ENCODE assay signal across 8 cellular contexts in the genomic region with DNA sequence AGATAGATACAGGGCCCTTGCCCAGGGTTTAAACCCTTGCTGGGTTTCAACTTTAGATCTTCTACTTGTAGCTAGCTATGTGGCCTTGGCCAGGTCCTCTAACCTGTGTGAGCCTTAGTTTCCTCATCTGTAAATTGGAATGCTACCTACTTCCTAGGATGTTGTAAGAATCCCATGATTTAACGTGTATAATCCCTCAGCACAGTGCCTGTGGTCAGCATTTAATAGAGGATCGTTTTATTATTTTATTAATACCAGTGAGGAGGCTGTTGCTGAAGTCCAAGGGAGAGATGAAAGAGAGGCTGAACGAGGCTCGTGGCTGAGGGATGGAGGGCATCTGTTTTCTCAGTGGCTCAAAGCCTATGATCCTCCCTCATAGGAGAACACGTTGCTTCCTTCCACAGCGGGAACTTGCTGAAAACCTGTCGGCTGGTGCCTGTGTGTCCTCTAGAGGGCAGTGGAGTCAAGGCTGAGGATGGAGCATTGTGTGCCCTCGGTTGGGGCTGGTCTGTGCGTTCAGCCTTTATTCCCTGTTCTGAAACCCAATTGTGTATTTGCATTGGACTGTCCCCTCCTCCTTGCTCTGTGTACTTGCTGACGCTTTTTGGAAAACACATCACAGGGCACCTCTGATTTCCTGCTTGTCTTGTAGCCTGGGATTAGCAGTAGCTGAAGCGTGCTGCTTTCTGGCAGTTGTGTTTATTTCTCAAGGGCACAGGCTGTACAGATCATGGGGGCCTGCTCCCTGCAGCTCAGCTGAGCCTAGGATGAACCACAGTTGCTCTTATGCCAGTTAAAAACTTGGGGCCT.
DNase-seq lines count a peak whose midpoint lies in the region; ATAC-seq and TF ChIP-seq lines count a peak whose summit lies in the region.
"Not testable (repeated sequence)": the region's sequence is repeated elsewhere in the genome, so short reads cannot be mapped to it uniquely, and the experiment has no call there.

No MANE protein-coding gene starts in this region.

- in situ Hi-C loops in IMR-90 (cut with MboI; ENCODE audit: low sequenced_read_pairs) = not testable (repeated sequence)

- not testable (repeated sequence) for H4K20me1 ChIP-seq in IMR-90 (ENCODE audit: insufficient read depth, low read length)

- POLR2A ChIA-PET in CD8-positive, alpha-beta T cell (lab: Charles Lee); IMR-90 (lab: Charles Lee; ENCODE audit: unreplicated experiment): not testable (repeated sequence)

- peak; percentile 25 for TF ChIP-seq CTCF in CD8-positive, alpha-beta T cell (IDR thresholded peaks at IDR 0.05)
- TF ChIP-seq CTCF in IMR-90 (conservative IDR thresholded peaks at IDR 0.05; ENCODE audit: low read depth, low read length) = not testable (repeated sequence)
- TF ChIP-seq CTCF in colonic mucosa (IDR thresholded peaks at IDR 0.05) = peak; percentile 27

- H3K23ac ChIP-seq in IMR-90 (ENCODE audit: low read depth, low read length) = not testable (repeated sequence)

- DNase-seq in CD8-positive, alpha-beta T cell = peak in 4 of 7 experiments; percentile 27 to 56 (median 38)
- not testable (repeated sequence) for DNase-seq in IMR-90, colonic mucosa
- peak; percentile 20 for DNase-seq in activated CD8-positive, alpha-beta memory T cell treated with anti-CD3 and anti-CD28 coated beads, Interleukin-2, amount 50 U/mL, for 4 hours
- peak in 1 of 2 donors; percentile 10 for DNase-seq in left colon
- peak; percentile 5 for DNase-seq in stimulated activated CD4-positive, alpha-beta T cell treated with anti-CD3 and anti-CD28 coated beads, Interleukin-12 subunit alpha, Interleukin-12 subunit beta, amount 100 ng/mL, for 4 hours

- H4K91ac ChIP-seq in IMR-90 (ENCODE audit: insufficient read depth, low read depth, low read length) = not testable (repeated sequence)

- H3K4me1 ChIP-seq in CD8-positive, alpha-beta T cell (ENCODE audit: insufficient read depth, low read length); IMR-90 (ENCODE audit: control insufficient read depth, insufficient read depth, low read length); colonic mucosa: not testable (repeated sequence)

- H3K18ac ChIP-seq in IMR-90 (ENCODE audit: low read depth, low read length) = not testable (repeated sequence)

- not testable (repeated sequence) for H3K9me1 ChIP-seq in IMR-90 (ENCODE audit: insufficient read depth, low read length)

- H3K9ac ChIP-seq in IMR-90 (ENCODE audit: low read depth, low read length); colonic mucosa (ENCODE audit: low read depth in 2 of 2, low read length in 2 of 2): not testable (repeated sequence)

- H4K8ac ChIP-seq in IMR-90 (ENCODE audit: low read depth in 2 of 2, low read length in 2 of 2) = not testable (repeated sequence)

- not testable (repeated sequence) for H3K27me3 Mint-ChIP-seq in CD8-positive, alpha-beta T cell (ENCODE audit: low read depth)

- dilution Hi-C loops in IMR-90 (cut with HindIII; ENCODE audit: low sequenced_read_pairs, unreplicated experiment) = not testable (repeated sequence)

- not testable (repeated sequence) for H3K4me3 ChIP-seq in CD8-positive, alpha-beta T cell (ENCODE audit: low read depth, low read length); IMR-90 (ENCODE audit: insufficient read depth, low read depth, low read length); colonic mucosa

- H2AK5ac ChIP-seq in IMR-90 (ENCODE audit: low read depth, low read length) = not testable (repeated sequence)

- not testable (repeated sequence) for H2AFZ ChIP-seq in IMR-90 (replicated peaks; ENCODE audit: low read length, poor library complexity)

- not testable (repeated sequence) for H3K9me3 Mint-ChIP-seq in CD8-positive, alpha-beta T cell

- H3K4me2 ChIP-seq in IMR-90 (ENCODE audit: low read depth, low read length) = not testable (repeated sequence)

- TF ChIP-seq RAD21 in IMR-90 (IDR thresholded peaks at IDR 0.05; ENCODE audit: low read length) = not testable (repeated sequence)

- H3K79me1 ChIP-seq in IMR-90 (ENCODE audit: low read depth in 1 of 2, low read length in 2 of 2) = not testable (repeated sequence)

- ATAC-seq in CD8-positive, alpha-beta T cell = peak; percentile 97
- ATAC-seq in GM19395 (IDR thresholded peaks at IDR 0.05; ENCODE audit: unreplicated experiment) = peak; percentile 85
- peak; percentile 83 for ATAC-seq in HG02798 (IDR thresholded peaks at IDR 0.05; ENCODE audit: poor library complexity, unreplicated experiment)
- peak; percentile 98 for ATAC-seq in IMR-90 (ENCODE audit: low read depth)
- peak; percentile 98 for ATAC-seq in left colon

- H2BK15ac ChIP-seq in IMR-90 (ENCODE audit: low read depth, low read length) = not testable (repeated sequence)

- H3K4me1 Mint-ChIP-seq in CD8-positive, alpha-beta T cell (ENCODE audit: low read depth) = not testable (repeated sequence)

- BruUV-seq in IMR-90 (replicated peaks; lab: Mats Ljungman, UMichigan) = not testable (repeated sequence)

- intact Hi-C loops in CD8-positive, alpha-beta T cell (cut with DNase I, micrococcal nuclease); IMR-90 (cut with micrococcal nuclease); colonic mucosa (cut with DNase I); left colon (cut with DNase I, micrococcal nuclease): not testable (repeated sequence)

- not testable (repeated sequence) for H2BK20ac ChIP-seq in IMR-90 (ENCODE audit: low read depth, low read length)

- H3K4me3 Mint-ChIP-seq in CD8-positive, alpha-beta T cell = not testable (repeated sequence)

- TF ChIP-seq POLR2A in IMR-90 (IDR thresholded peaks at IDR 0.05; ENCODE audit: low read depth, low read length) = not testable (repeated sequence)

- H2AK9ac ChIP-seq in IMR-90 (replicated peaks; ENCODE audit: low read depth, low read length, poor library complexity) = not testable (repeated sequence)

- H3K27me3 ChIP-seq in CD8-positive, alpha-beta T cell (ENCODE audit: insufficient read depth, low read length); IMR-90 (ENCODE audit: control insufficient read depth, insufficient read depth, low read length); colonic mucosa: not testable (repeated sequence)

- not testable (repeated sequence) for H4K5ac ChIP-seq in IMR-90 (ENCODE audit: low read depth, low read length)

- H3K27ac Mint-ChIP-seq in CD8-positive, alpha-beta T cell = not testable (repeated sequence)

- not testable (repeated sequence) for H3K36me3 ChIP-seq in CD8-positive, alpha-beta T cell (ENCODE audit: insufficient read depth, low read length); IMR-90 (ENCODE audit: control insufficient read depth, insufficient read depth, low read length); colonic mucosa

- not testable (repeated sequence) for H2BK120ac ChIP-seq in IMR-90 (ENCODE audit: low read depth, low read length)

- H3K9me3 ChIP-seq in CD8-positive, alpha-beta T cell (ENCODE audit: low read length); IMR-90 (ENCODE audit: control insufficient read depth, insufficient read depth, low read length); colonic mucosa: not testable (repeated sequence)

- not testable (repeated sequence) for H2BK5ac ChIP-seq in IMR-90 (ENCODE audit: low read depth, low read length, poor library complexity, severe bottlenecking)

- H3K56ac ChIP-seq in IMR-90 (ENCODE audit: extremely low read depth, insufficient read depth, low read length) = not testable (repeated sequence)

- not testable (repeated sequence) for H3K14ac ChIP-seq in IMR-90 (replicated peaks; ENCODE audit: low read depth, low read length)

- CTCF ChIA-PET in CD8-positive, alpha-beta T cell (lab: Charles Lee) = interaction anchor here (0.6 kb wide), 2 partner anchors 170 to 387 kb away, joined by 3 read pairs; no protein-coding TSS in a partner anchor
- CTCF ChIA-PET in IMR-90 (lab: Yijun Ruan, JAX) = not testable (repeated sequence)

- not testable (repeated sequence) for H3K36me3 Mint-ChIP-seq in CD8-positive, alpha-beta T cell

- no CpG with 5 or more reads among the region's 11 CpGs for WGBS in IMR-90 (ENCODE audit: extremely low coverage in 2 of 2, insufficient read length in 1 of 2), 2 experiments

- H3K4ac ChIP-seq in IMR-90 (ENCODE audit: low read depth, low read length) = not testable (repeated sequence)

- H3K27ac ChIP-seq in CD8-positive, alpha-beta T cell (ENCODE audit: low read depth, low read length); IMR-90 (ENCODE audit: insufficient read depth, low read length); colonic mucosa: not testable (repeated sequence)
